In the genomic region with DNA sequence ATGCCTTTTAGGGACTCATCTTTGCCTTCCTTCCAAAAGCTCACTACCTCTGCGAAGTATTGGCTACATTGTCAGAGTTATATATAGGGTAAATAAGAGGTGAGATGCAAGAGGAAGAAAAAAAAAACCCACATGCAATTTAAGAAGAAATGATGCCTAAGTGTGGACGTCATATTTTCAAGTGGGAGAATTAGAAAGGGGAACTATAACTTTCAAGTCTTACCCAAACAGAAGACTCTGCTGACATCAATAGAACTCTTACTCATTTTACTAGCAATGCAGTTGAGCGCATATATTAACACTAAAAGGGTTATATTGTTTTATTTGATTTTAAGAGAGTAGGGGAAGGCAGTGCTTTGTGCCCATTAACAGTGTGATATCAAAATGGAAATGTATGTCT, we compare ENCODE assay signal across 15 cellular contexts. TPM values are rescaled to one million over a fixed set of nuclear protein-coding genes. Genes with fewer than 3 reads are reported as not detected.
DNase-seq lines count a peak whose midpoint lies in the region; ATAC-seq and TF ChIP-seq lines count a peak whose summit lies in the region.
"Had no signal": no experiment of that assay in that cellular context is flagged by ENCODE, and none has a peak within 500 bp of the region (broad histone marks: within the 10 kb centered on the region; RNA-seq: fewer than 3 reads in every experiment).

No MANE protein-coding gene starts in this region.

- no peaks in the 10 kb centered on the region for H3K9me3 ChIP-seq in CD4-positive, alpha-beta T cell (ENCODE audit: control insufficient read depth, low read length)
- H3K9me3 ChIP-seq: MG63 had no signal

- TF ChIP-seq CTCF in CD4-positive, alpha-beta T cell (IDR thresholded peaks at IDR 0.05) = no peak
- no peak for TF ChIP-seq CTCF in osteocyte (IDR thresholded peaks at IDR 0.05)

- intact Hi-C loops in CD4-positive, alpha-beta T cell (cut with DNase I, micrococcal nuclease) = no loop called here

- H3K27ac Mint-ChIP-seq in CD4-positive, alpha-beta T cell = no peak overlapping the region
- no peak overlapping the region for H3K27ac Mint-ChIP-seq in osteocyte (ENCODE audit: unreplicated experiment)
- H3K27ac Mint-ChIP-seq: activated T-cell treated with anti-CD3 and anti-CD28 coated beads, Interleukin-2, amount 50 U/mL, for 24 hours had no signal

- POLR2A ChIA-PET in CD4-positive, alpha-beta T cell (lab: Charles Lee) = no interaction called here

- H3K27me3 Mint-ChIP-seq in CD4-positive, alpha-beta T cell = peaks cover 14% of the 10 kb centered on the region
- no peaks in the 10 kb centered on the region for H3K27me3 Mint-ChIP-seq in osteocyte (ENCODE audit: unreplicated experiment)

- no peaks in the 10 kb centered on the region for H3K36me3 Mint-ChIP-seq in CD4-positive, alpha-beta T cell (ENCODE audit: low read depth)
- peaks cover 69% of the 10 kb centered on the region for H3K36me3 Mint-ChIP-seq in osteocyte (ENCODE audit: unreplicated experiment)

- H3K4me3 Mint-ChIP-seq in CD4-positive, alpha-beta T cell = no peak overlapping the region
- H3K4me3 Mint-ChIP-seq in osteocyte (ENCODE audit: unreplicated experiment) = no peak overlapping the region
- H3K4me3 Mint-ChIP-seq: activated T-cell treated with anti-CD3 and anti-CD28 coated beads, Interleukin-2, amount 50 U/mL, for 24 hours had no signal

- TF ChIP-seq POLR2A in GM18505 (IDR thresholded peaks at IDR 0.05; ENCODE audit: borderline replicate concordance, extremely low read depth, insufficient read depth, insufficient read length) = no peak

- no peaks in the 10 kb centered on the region for H3K9me3 Mint-ChIP-seq in CD4-positive, alpha-beta T cell
- H3K9me3 Mint-ChIP-seq in osteocyte (ENCODE audit: unreplicated experiment) = no peaks in the 10 kb centered on the region
- H3K9me3 Mint-ChIP-seq: activated T-cell treated with anti-CD3 and anti-CD28 coated beads, Interleukin-2, amount 50 U/mL, for 24 hours had no signal

- ATAC-seq in GM18505 (IDR thresholded peaks at IDR 0.05; ENCODE audit: unreplicated experiment) = peak; percentile 84
- peak; percentile 86 for ATAC-seq in GM21447 (IDR thresholded peaks at IDR 0.05; ENCODE audit: unreplicated experiment)
- ATAC-seq in HG03064 (IDR thresholded peaks at IDR 0.05; ENCODE audit: low read depth, unreplicated experiment) = peak; percentile 64
- no peak for ATAC-seq in CD4-positive, alpha-beta T cell (ENCODE audit: poor library complexity)
- ATAC-seq: left colon had no signal

- no peaks in the 10 kb centered on the region for H3K4me1 Mint-ChIP-seq in CD4-positive, alpha-beta T cell (ENCODE audit: low read depth)
- H3K4me1 Mint-ChIP-seq in osteocyte (ENCODE audit: unreplicated experiment) = peaks cover 10% of the 10 kb centered on the region

- DNase-seq in NOMO-1 treated with DMSO at 0.1 percent for 48 hours (lab: John Stamatoyannopoulos, UW; ENCODE audit: unreplicated experiment) = peak; percentile 66
- no peak for DNase-seq in CD4-positive, alpha-beta T cell
- DNase-seq in amygdala (lab: John Stamatoyannopoulos, UW) = no peak
- no peak for DNase-seq in stimulated activated CD8-positive, alpha-beta memory T cell treated with anti-CD3 and anti-CD28 coated beads, Interleukin-4, amount 100 ng/mL, for 48 hours
- no peak for DNase-seq in osteocyte (ENCODE audit: extremely low spot score, unreplicated experiment)
- DNase-seq: activated CD4-positive, CD25-positive, alpha-beta regulatory T cell; activated T-cell treated with anti-CD3 and anti-CD28 coated beads, Interleukin-2, amount 50 U/mL, for 24 hours; aorta; C1 segment of cervical spinal cord; effector CD4-positive, alpha-beta T cell; left colon; MG63 had no signal

- CTCF ChIA-PET in CD4-positive, alpha-beta T cell (lab: Charles Lee) = no interaction called here

- peaks cover 4% of the 10 kb centered on the region for H3K27me3 ChIP-seq in CD4-positive, alpha-beta T cell (ENCODE audit: control insufficient read depth, insufficient read depth, low read length)
- H3K27me3 ChIP-seq: MG63 had no signal

- no peak overlapping the region for H3K27ac ChIP-seq in CD4-positive, alpha-beta T cell (ENCODE audit: low read depth, low read length)

RNA-seq across cellular contexts. Expression of a gene that starts 15.7 kb away (rescaled TPM):
- under 1 TPM; 0.20 to 0.52 TPM for total RNA-seq in CD4-positive, alpha-beta T cell
- 139 TPM in 2 replicates for total RNA-seq in osteocyte

Comparison
In these comparisons a context has a peak if more than half of its experiments do, and no peak if none do; other contexts are left out.
1. RNA of a gene that starts 15.7 kb away (total RNA-seq): 139 TPM in osteocyte; 0.20 to 0.52 TPM in CD4-positive, alpha-beta T cell; every median in the first group is over 10 times any median in the second.